Comparison of ENCODE assay signal across 19 cellular contexts in the genomic region with DNA sequence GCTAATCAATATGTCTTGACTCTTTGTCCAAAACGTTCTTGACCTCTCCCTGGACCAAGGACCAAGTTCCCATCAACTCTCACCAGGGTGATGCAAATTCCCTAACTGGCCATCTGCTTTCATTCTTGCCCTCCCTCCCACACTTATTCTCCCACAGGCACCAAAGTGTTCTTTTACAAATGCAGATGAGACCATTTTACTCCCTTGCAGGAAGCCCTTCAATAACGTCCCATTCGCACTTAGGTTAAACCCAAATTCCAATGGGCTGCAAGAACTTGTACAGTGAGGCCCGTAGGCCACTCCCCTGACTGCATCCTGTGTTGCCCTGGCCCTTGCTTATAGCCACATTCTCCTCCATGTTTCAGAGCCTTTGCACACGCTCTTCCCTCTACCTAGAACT.
"Had no signal": no experiment of that assay in that cellular context is flagged by ENCODE, and none has a peak within 500 bp of the region (broad histone marks: within the 10 kb centered on the region; RNA-seq: fewer than 3 reads in every experiment).

No MANE protein-coding gene starts in this region.

- H3K27ac ChIP-seq: foreskin keratinocyte, lower lobe of right lung, spleen, thyroid gland, WERI-Rb-1 had no signal

- H3K36me3 ChIP-seq: thyroid gland, WERI-Rb-1 had no signal

- H3K4me1 Mint-ChIP-seq: activated naive CD4-positive, alpha-beta T cell treated with anti-CD3 and anti-CD28 coated beads, Interleukin-2, amount 50 U/mL, for 24 hours had no signal

- DNase-seq: activated CD4-positive, alpha-beta T cell treated with anti-CD3 and anti-CD28 coated beads, Interleukin-2, amount 50 U/mL, for 4 hours; activated gamma-delta T cell; activated T-cell treated with anti-CD3 and anti-CD28 coated beads, Interleukin-2, amount 50 U/mL, for 72 hours; effector memory CD8-positive, alpha-beta T cell; foreskin keratinocyte; head of caudate nucleus; islet precursor cell; left colon; lower lobe of right lung; natural killer cell; nucleus accumbens; retina; spleen; stimulated activated naive B cell treated with anti-CD40 and anti-IgM and Interleukin-4, amounts not matched to agents 10 μg/mL and 1 μg/mL and 100 μg/mL, for 72 hours; SW 1271; T-helper 2 cell; thyroid gland; WERI-Rb-1 had no signal

- ATAC-seq: activated T-cell treated with anti-CD3 and anti-CD28 coated beads, Interleukin-2, amount 50 U/mL, for 72 hours; effector memory CD8-positive, alpha-beta T cell; foreskin keratinocyte; left colon; lower lobe of right lung; natural killer cell; stimulated activated naive B cell treated with anti-CD40 and anti-IgM and Interleukin-4, amounts not matched to agents 10 μg/mL and 1 μg/mL and 100 μg/mL, for 72 hours had no signal

- H3K9me3 Mint-ChIP-seq: activated naive CD4-positive, alpha-beta T cell treated with anti-CD3 and anti-CD28 coated beads, Interleukin-2, amount 50 U/mL, for 24 hours; activated T-cell treated with anti-CD3 and anti-CD28 coated beads, Interleukin-2, amount 50 U/mL, for 72 hours; effector memory CD8-positive, alpha-beta T cell; natural killer cell; stimulated activated naive B cell treated with anti-CD40 and anti-IgM and Interleukin-4, amounts not matched to agents 10 μg/mL and 1 μg/mL and 100 μg/mL, for 72 hours had no signal

- H3K27me3 ChIP-seq: foreskin keratinocyte, spleen, thyroid gland had no signal

- H3K9me3 ChIP-seq: lower lobe of right lung, spleen, thyroid gland had no signal

- H3K4me3 Mint-ChIP-seq: activated naive CD4-positive, alpha-beta T cell treated with anti-CD3 and anti-CD28 coated beads, Interleukin-2, amount 50 U/mL, for 24 hours; activated T-cell treated with anti-CD3 and anti-CD28 coated beads, Interleukin-2, amount 50 U/mL, for 72 hours; effector memory CD8-positive, alpha-beta T cell; natural killer cell; stimulated activated naive B cell treated with anti-CD40 and anti-IgM and Interleukin-4, amounts not matched to agents 10 μg/mL and 1 μg/mL and 100 μg/mL, for 72 hours had no signal

- H3K27me3 Mint-ChIP-seq: activated naive CD4-positive, alpha-beta T cell treated with anti-CD3 and anti-CD28 coated beads, Interleukin-2, amount 50 U/mL, for 24 hours; effector memory CD8-positive, alpha-beta T cell had no signal

- H3K27ac Mint-ChIP-seq: activated naive CD4-positive, alpha-beta T cell treated with anti-CD3 and anti-CD28 coated beads, Interleukin-2, amount 50 U/mL, for 24 hours; activated T-cell treated with anti-CD3 and anti-CD28 coated beads, Interleukin-2, amount 50 U/mL, for 72 hours; effector memory CD8-positive, alpha-beta T cell; natural killer cell; stimulated activated naive B cell treated with anti-CD40 and anti-IgM and Interleukin-4, amounts not matched to agents 10 μg/mL and 1 μg/mL and 100 μg/mL, for 72 hours had no signal

- H3K4me1 ChIP-seq: foreskin keratinocyte had no signal

- H3K4me3 ChIP-seq: lower lobe of right lung, spleen, thyroid gland had no signal

- H3K36me3 Mint-ChIP-seq: activated naive CD4-positive, alpha-beta T cell treated with anti-CD3 and anti-CD28 coated beads, Interleukin-2, amount 50 U/mL, for 24 hours; natural killer cell had no signal
